In the genomic region with DNA sequence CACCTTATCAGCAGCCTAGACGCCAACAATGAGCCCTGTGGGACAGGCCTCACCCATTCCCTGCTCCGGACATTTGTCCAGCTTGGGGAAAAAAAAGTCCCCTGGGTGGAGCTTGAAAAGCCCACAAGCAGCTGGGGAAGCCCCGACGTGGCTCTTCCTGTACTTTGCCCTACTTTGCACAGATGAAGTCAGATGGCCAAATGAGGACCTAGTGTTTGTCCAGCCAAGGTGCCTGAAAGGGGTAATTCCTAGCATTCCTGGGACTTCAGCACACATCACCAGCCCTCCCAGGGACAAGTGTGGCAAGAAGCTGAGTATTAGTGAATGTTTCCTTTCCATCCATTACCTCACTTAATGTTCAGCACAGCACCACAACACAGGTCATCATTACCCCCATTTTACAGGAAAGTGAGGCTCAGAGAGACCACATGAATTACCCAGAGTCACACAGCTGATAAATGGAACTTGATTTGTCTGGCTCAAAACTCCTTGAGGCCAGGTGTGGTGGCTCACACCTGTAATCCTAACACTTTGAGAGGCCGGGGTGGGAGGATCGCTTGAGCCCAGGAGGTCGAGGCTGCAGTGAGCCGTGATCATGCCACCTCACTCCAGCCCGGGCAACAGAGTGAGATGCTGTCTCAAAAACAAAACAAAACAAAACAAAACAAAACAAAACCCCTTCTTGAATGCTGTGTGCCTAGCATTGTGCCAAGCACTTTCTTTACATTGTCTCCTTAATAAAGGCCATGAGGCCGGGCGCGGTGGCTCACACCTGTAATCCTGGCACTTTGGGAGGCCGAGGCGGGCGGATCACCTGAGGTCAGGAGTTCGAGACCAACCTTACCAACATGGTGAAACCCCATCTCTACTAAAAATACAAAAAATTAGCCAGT, we compare ENCODE assay signal across 8 cellular contexts. TPM values are rescaled to one million over a fixed set of nuclear protein-coding genes. Genes with fewer than 3 reads are reported as not detected.
DNase-seq lines count a peak whose midpoint lies in the region; ATAC-seq and TF ChIP-seq lines count a peak whose summit lies in the region.

No MANE protein-coding gene starts in this region.

- no peaks in the 10 kb centered on the region for H3K27me3 ChIP-seq in right cardiac atrium (ENCODE audit: control insufficient read depth, insufficient read depth)
- H3K27me3 ChIP-seq in skeletal muscle tissue (ENCODE audit: control insufficient read depth in 3 of 3, insufficient read depth in 3 of 3, low read length in 3 of 3), result peaks cover 0 to 8% (median 3%) of the 10 kb centered on the region in 3 donors

- no peak for TF ChIP-seq CTCF in GM10248 (IDR thresholded peaks at IDR 0.05; ENCODE audit: control extremely low read depth, extremely low read depth, low read depth, missing control alignments)

- CTCF ChIA-PET in GM10248 (lab: Yijun Ruan, JAX), result interaction anchor here (0.8 to 11.1 kb wide), 12 partner anchors 10 to 137 kb away, joined by 3 to 454 read pairs (median 5); no protein-coding TSS in a partner anchor

- DNase-seq in GM10248 (ENCODE audit: extremely low spot score) (peak; percentile 62), right cardiac atrium (peak; percentile 56 to 78 (median 70)), SIG-M5 treated with dmso at 0.1 percent for 504 hours (lab: John Stamatoyannopoulos, UW; ENCODE audit: unreplicated experiment) (no peak), activated T-cell treated with anti-CD3 and anti-CD28 coated beads for 4 hours (no peak)
- DNase-seq in activated T-helper 1 cell treated with anti-CD3 and anti-CD28 coated beads, Interleukin-12 subunit alpha, Interleukin-12 subunit beta, Interleukin-2, Interleukin-4 antibody, amounts not matched to agents 30 ng/mL and 10 ng/mL and 1 ng/mL, durations not matched to agents 14 hours and 24 hours and 36 hours (ENCODE audit: low spot score), result no peak

- peaks cover 18% of the 10 kb centered on the region for H3K4me1 Mint-ChIP-seq in activated T-helper 1 cell treated with anti-CD3 and anti-CD28 coated beads, Interleukin-12 subunit alpha, Interleukin-12 subunit beta, Interleukin-2, Interleukin-4 antibody, amounts not matched to agents 30 ng/mL and 10 ng/mL and 1 ng/mL, durations not matched to agents 14 hours and 24 hours and 36 hours (ENCODE audit: low read depth)

- H3K27ac Mint-ChIP-seq in activated T-helper 1 cell treated with anti-CD3 and anti-CD28 coated beads, Interleukin-12 subunit alpha, Interleukin-12 subunit beta, Interleukin-2, Interleukin-4 antibody, amounts not matched to agents 30 ng/mL and 10 ng/mL and 1 ng/mL, durations not matched to agents 14 hours and 24 hours and 36 hours, result peak overlapping the region; percentile 15

- 71% methylated on average over 16 of the region's 16 CpGs for WGBS in right cardiac atrium

- peak in 1 of 2 donors; percentile 10 for ATAC-seq in right cardiac atrium
- ATAC-seq in GM19023 (IDR thresholded peaks at IDR 0.05; ENCODE audit: unreplicated experiment), result no peak
- no peak for ATAC-seq in HG03469 (IDR thresholded peaks at IDR 0.05; ENCODE audit: unreplicated experiment)

- no peak overlapping the region for H3K4me3 Mint-ChIP-seq in activated T-helper 1 cell treated with anti-CD3 and anti-CD28 coated beads, Interleukin-12 subunit alpha, Interleukin-12 subunit beta, Interleukin-2, Interleukin-4 antibody, amounts not matched to agents 30 ng/mL and 10 ng/mL and 1 ng/mL, durations not matched to agents 14 hours and 24 hours and 36 hours

- H3K4me1 ChIP-seq in right cardiac atrium (ENCODE audit: control insufficient read depth, insufficient read depth, low read length) (peaks cover 2% of the 10 kb centered on the region), skeletal muscle tissue (ENCODE audit: control insufficient read depth in 3 of 3, insufficient read depth in 3 of 3, low read length in 3 of 3) (peaks cover 15 to 32% (median 28%) of the 10 kb centered on the region in 3 donors)

- H3K9me3 Mint-ChIP-seq in activated T-helper 1 cell treated with anti-CD3 and anti-CD28 coated beads, Interleukin-12 subunit alpha, Interleukin-12 subunit beta, Interleukin-2, Interleukin-4 antibody, amounts not matched to agents 30 ng/mL and 10 ng/mL and 1 ng/mL, durations not matched to agents 14 hours and 24 hours and 36 hours, result no peaks in the 10 kb centered on the region

- no peaks in the 10 kb centered on the region for H3K36me3 Mint-ChIP-seq in activated T-helper 1 cell treated with anti-CD3 and anti-CD28 coated beads, Interleukin-12 subunit alpha, Interleukin-12 subunit beta, Interleukin-2, Interleukin-4 antibody, amounts not matched to agents 30 ng/mL and 10 ng/mL and 1 ng/mL, durations not matched to agents 14 hours and 24 hours and 36 hours (ENCODE audit: low read depth)

- intact Hi-C loops in activated T-helper 1 cell treated with anti-CD3 and anti-CD28 coated beads, Interleukin-12 subunit alpha, Interleukin-12 subunit beta, Interleukin-2, Interleukin-4 antibody, amounts not matched to agents 30 ng/mL and 10 ng/mL and 1 ng/mL, durations not matched to agents 14 hours and 24 hours and 36 hours (cut with micrococcal nuclease), result loop anchor here (5.0 kb wide), 1 partner anchor 303 kb away; no protein-coding TSS in a partner anchor
- intact Hi-C loops in right cardiac atrium (cut with DNase I), result loop anchor here (5.0 to 10.0 kb wide), 4 partner anchors 113 to 220 kb away; no protein-coding TSS in a partner anchor

- peak overlapping the region in 1 of 3 donors; percentile 21 for H3K9ac ChIP-seq in skeletal muscle tissue (ENCODE audit: low read depth in 1 of 3, low read length in 3 of 3)

- H3K9me3 ChIP-seq in right cardiac atrium (ENCODE audit: control insufficient read depth, low read length) (no peaks in the 10 kb centered on the region), skeletal muscle tissue (ENCODE audit: control insufficient read depth in 3 of 3, low read length in 3 of 3) (no peaks in the 10 kb centered on the region)

- no peak overlapping the region for H3K4me3 ChIP-seq in right cardiac atrium (ENCODE audit: low read length)
- H3K4me3 ChIP-seq in skeletal muscle tissue (ENCODE audit: low read length in 3 of 3), result no peak overlapping the region

- POLR2A ChIA-PET in GM10248 (lab: Yijun Ruan, JAX), result interaction anchor here (0.6 to 0.9 kb wide), 3 partner anchors 35 to 121 kb away, joined by 3 read pairs; no protein-coding TSS in a partner anchor

- H3K27ac ChIP-seq in right cardiac atrium (ENCODE audit: low read length) (peak overlapping the region; percentile 32), skeletal muscle tissue (ENCODE audit: low read depth, low read length) (peak overlapping the region; percentile 66)

- no peaks in the 10 kb centered on the region for H3K36me3 ChIP-seq in skeletal muscle tissue (ENCODE audit: control insufficient read depth in 3 of 3, insufficient read depth in 3 of 3, low read length in 3 of 3)

- peaks cover 15% of the 10 kb centered on the region for H3K27me3 Mint-ChIP-seq in activated T-helper 1 cell treated with anti-CD3 and anti-CD28 coated beads, Interleukin-12 subunit alpha, Interleukin-12 subunit beta, Interleukin-2, Interleukin-4 antibody, amounts not matched to agents 30 ng/mL and 10 ng/mL and 1 ng/mL, durations not matched to agents 14 hours and 24 hours and 36 hours (ENCODE audit: insufficient read depth)

RNA-seq across cellular contexts. Expression of a gene that starts 19.9 kb away (rescaled TPM):
- 0.26 TPM in 1 of 2 replicates, not detected in the other for total RNA-seq in activated T-helper 1 cell treated with anti-CD3 and anti-CD28 coated beads, Interleukin-12 subunit alpha, Interleukin-12 subunit beta, Interleukin-2, Interleukin-4 antibody, amounts not matched to agents 30 ng/mL and 10 ng/mL and 1 ng/mL, durations not matched to agents 14 hours and 24 hours and 36 hours
- total RNA-seq in right cardiac atrium (10 to 100 TPM in 3 of 4 donors, 1 to 10 TPM in 1; 6.3 to 13.8 (median 11.0) TPM), skeletal muscle tissue (under 0.01 TPM)
- polyA plus RNA-seq in right cardiac atrium, result 11.8 TPM

RNA-seq across cellular contexts. Expression of a gene that starts 54.2 kb away (rescaled TPM):
- 11.4 and 11.5 TPM in 2 replicates for total RNA-seq in activated T-helper 1 cell treated with anti-CD3 and anti-CD28 coated beads, Interleukin-12 subunit alpha, Interleukin-12 subunit beta, Interleukin-2, Interleukin-4 antibody, amounts not matched to agents 30 ng/mL and 10 ng/mL and 1 ng/mL, durations not matched to agents 14 hours and 24 hours and 36 hours
- total RNA-seq in right cardiac atrium (under 1 TPM in 1 of 4 donors, not detected in 3; 0.11 TPM), skeletal muscle tissue (not detected)
- not detected for polyA plus RNA-seq in right cardiac atrium

RNA-seq across cellular contexts. Expression of a gene that starts 59.4 kb away (rescaled TPM):
- 29.1 and 29.7 TPM in 2 replicates for total RNA-seq in activated T-helper 1 cell treated with anti-CD3 and anti-CD28 coated beads, Interleukin-12 subunit alpha, Interleukin-12 subunit beta, Interleukin-2, Interleukin-4 antibody, amounts not matched to agents 30 ng/mL and 10 ng/mL and 1 ng/mL, durations not matched to agents 14 hours and 24 hours and 36 hours
- total RNA-seq in right cardiac atrium, result 10 to 100 TPM; 44.8 to 58.4 (median 52.0) TPM
- 51.6 TPM for polyA plus RNA-seq in right cardiac atrium
- 37.1 TPM for total RNA-seq in skeletal muscle tissue

Comparison
In these comparisons a context has a peak if more than half of its experiments do, and no peak if none do; other contexts are left out.
1. DNase-seq: peak in GM10248 (single experiment) and right cardiac atrium (3 of 3); none in activated T-helper 1 cell treated with anti-CD3 and anti-CD28 coated beads, Interleukin-12 subunit alpha, Interleukin-12 subunit beta, Interleukin-2, Interleukin-4 antibody, amounts not matched to agents 30 ng/mL and 10 ng/mL and 1 ng/mL, durations not matched to agents 14 hours and 24 hours and 36 hours (single experiment), SIG-M5 treated with dmso at 0.1 percent for 504 hours (single experiment) and activated T-cell treated with anti-CD3 and anti-CD28 coated beads for 4 hours (single experiment).
2. RNA of a gene that starts 54.2 kb away (total RNA-seq): 11.4 to 11.5 TPM in activated T-helper 1 cell treated with anti-CD3 and anti-CD28 coated beads, Interleukin-12 subunit alpha, Interleukin-12 subunit beta, Interleukin-2, Interleukin-4 antibody, amounts not matched to agents 30 ng/mL and 10 ng/mL and 1 ng/mL, durations not matched to agents 14 hours and 24 hours and 36 hours; 0.11 TPM in right cardiac atrium and not detected in skeletal muscle tissue (single experiment); every median in the first group is over 10 times any median in the second.